15 cellular contexts compared by ENCODE assay signal in the genomic region with DNA sequence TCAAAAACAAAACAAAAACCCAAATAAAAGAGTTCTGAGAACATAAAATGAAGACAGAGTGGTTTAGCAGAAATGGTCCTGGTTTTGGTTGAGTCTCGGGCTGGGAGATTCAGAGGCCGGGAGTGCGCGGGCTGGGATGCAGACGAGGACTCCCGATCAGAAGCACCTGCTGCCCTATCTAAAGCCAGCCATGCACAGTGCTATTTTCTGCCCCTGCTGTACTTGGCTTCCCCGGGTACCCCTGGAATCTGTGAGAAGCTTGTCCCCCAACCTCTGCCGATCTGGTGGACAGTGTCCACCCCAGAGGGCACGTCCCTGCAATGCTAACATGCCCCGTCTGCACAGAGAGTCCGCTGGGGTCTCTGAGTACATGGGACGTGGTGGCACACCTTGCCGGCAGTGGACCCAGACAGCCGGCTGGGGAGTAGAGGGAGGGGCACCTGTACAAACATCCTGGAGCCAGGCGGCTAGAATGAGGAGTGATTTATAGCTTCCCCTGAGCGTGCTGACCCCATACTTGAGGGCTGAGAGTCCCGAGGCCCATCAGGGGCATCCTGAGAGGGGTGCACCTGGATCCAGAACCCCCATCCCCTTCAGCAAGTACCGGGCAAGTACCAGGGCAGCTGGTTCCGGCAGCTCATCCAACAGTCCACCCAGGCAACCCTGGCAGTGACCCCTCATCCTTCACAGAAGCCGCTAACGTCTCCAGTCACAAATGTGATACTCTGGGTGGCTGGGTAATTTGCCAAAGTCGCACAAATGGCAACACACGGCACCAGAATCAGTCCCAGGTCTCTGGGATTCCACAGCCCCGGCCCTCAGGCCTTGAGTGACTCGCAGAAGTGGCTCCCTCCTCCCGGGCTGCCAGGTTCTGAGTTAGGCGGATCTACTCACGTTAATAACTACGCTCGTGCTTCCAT. TPM values are rescaled to one million over a fixed set of nuclear protein-coding genes. Genes with fewer than 3 reads are reported as not detected.
DNase-seq lines count a peak whose midpoint lies in the region; ATAC-seq and TF ChIP-seq lines count a peak whose summit lies in the region.
"Had no signal": no experiment of that assay in that cellular context is flagged by ENCODE, and none has a peak within 500 bp of the region (broad histone marks: within the 10 kb centered on the region; RNA-seq: fewer than 3 reads in every experiment).

No MANE protein-coding gene starts in this region.

- H3K9me3 ChIP-seq in SJSA1 (replicated peaks), result no peaks in the 10 kb centered on the region

- intact Hi-C loops in left ventricle myocardium superior (cut with micrococcal nuclease), result no loop called here

- H3K4me1 ChIP-seq in SJSA1 (replicated peaks), result peaks cover 48% of the 10 kb centered on the region

- no peak overlapping the region for H3K4me3 ChIP-seq in SJSA1

- ATAC-seq in left ventricle myocardium superior, result peak; percentile 4
- ATAC-seq in HG03108 (IDR thresholded peaks at IDR 0.05; ENCODE audit: unreplicated experiment), result no peak

- H3K27me3 ChIP-seq in SJSA1 (replicated peaks), result no peaks in the 10 kb centered on the region

- H3K27ac ChIP-seq in C4-2B (peak overlapping the region; percentile 89), SJSA1 (peak overlapping the region; percentile 79)

- peaks cover 48% of the 10 kb centered on the region for H3K36me3 ChIP-seq in SJSA1

- TF ChIP-seq CTCF in C4-2B (conservative IDR thresholded peaks at IDR 0.05), result no peak

- DNase-seq in NCI-H1417 (lab: John Stamatoyannopoulos, UW) (peak; percentile 60 to 89 (median 83)), SJSA1 (ENCODE audit: low read depth in 1 of 2, low spot score in 2 of 2) (no peak), left ventricle myocardium superior (peak; percentile 22), amniotic stem cell (lab: John Stamatoyannopoulos, UW) (no peak), amygdala (lab: John Stamatoyannopoulos, UW) (no peak), RKO (ENCODE audit: low spot score) (no peak)
- DNase-seq: activated B cell treated with CpG ODN at 0.5 μM for 24 hours; MM.1S; stimulated activated CD4-positive, alpha-beta T cell treated with anti-CD3 and anti-CD28 coated beads, Interleukin-12 subunit alpha, Interleukin-12 subunit beta, amount 100 ng/mL, for 4 hours; stimulated activated naive CD4-positive, alpha-beta T cell treated with Interleukin-2 at 50 U/mL for 16 hours had no signal

RNA-seq across cellular contexts. Expression of gene CHGA, which starts 37.1 kb away (rescaled TPM):
- not detected in 2 replicates for total RNA-seq in SJSA1 (2014; rRNA removed; shearing (Covaris generic))
- total RNA-seq in left ventricle myocardium superior, result not detected
- total RNA-seq: activated B cell treated with CpG ODN at 0.5 μM for 24 hours; dermis microvascular lymphatic vessel endothelial cell; myocyte; T-helper 1 cell treated with Interleukin-12 subunit alpha and Interleukin-12 subunit beta and Interleukin-4 antibody, amounts not matched to agents 30 ng/mL and 1 ng/mL, for 36 hours had no signal

Comparison
In these comparisons a context has a peak if more than half of its experiments do, and no peak if none do; other contexts are left out.
1. DNase-seq: peak in NCI-H1417 (3 of 3) and left ventricle myocardium superior (single experiment); none in SJSA1 (0 of 2), amniotic stem cell (single experiment), amygdala (0 of 56) and RKO (single experiment).